ENCODE assay signal across 27 cellular contexts in genomic region chr3:4698125-4698821, GRCh38.
"Had no signal": no experiment of that assay in that cellular context is flagged by ENCODE, and none has a peak within 500 bp of the region (broad histone marks: within the 10 kb centered on the region; RNA-seq: fewer than 3 reads in every experiment).

No MANE protein-coding gene starts in this region.

- H3K4me1 ChIP-seq: neural progenitor cell, prostate gland, thyroid gland had no signal

- H3K9ac ChIP-seq: neural progenitor cell had no signal

- H3K36me3 ChIP-seq: neural progenitor cell, prostate gland had no signal

- H3K27ac ChIP-seq: esophagus squamous epithelium, heart right ventricle, left lung, neural progenitor cell, prostate gland, right atrium auricular region, stomach, thyroid gland had no signal

- FAIRE-seq: endometrium, islet of Langerhans had no signal

- ATAC-seq: effector memory CD8-positive, alpha-beta T cell; heart right ventricle; left cardiac atrium; left lung; naive thymus-derived CD4-positive, alpha-beta T cell; sciatic nerve had no signal

- H2AFZ ChIP-seq: neural progenitor cell had no signal

- H3K9me3 ChIP-seq: esophagus squamous epithelium, heart right ventricle, left lung, prostate gland, right atrium auricular region, stomach, thyroid gland had no signal

- H3K27me3 ChIP-seq: esophagus squamous epithelium, heart right ventricle, left lung, neural progenitor cell, right atrium auricular region, stomach, thyroid gland had no signal

- DNase-seq: cortex of kidney; effector memory CD8-positive, alpha-beta T cell; erythroblast; esophagus squamous epithelium; foreskin melanocyte; glutamatergic neuron; heart right ventricle; hippocampal formation; left cardiac atrium; left lung; mesendoderm; midbrain; naive thymus-derived CD4-positive, alpha-beta T cell; stimulated activated CD4-positive, alpha-beta T cell treated with anti-CD3 and anti-CD28 coated beads, Interleukin-12 subunit alpha, Interleukin-12 subunit beta, amount 100 ng/mL, for 4 hours; stimulated activated CD4-positive, alpha-beta T cell treated with anti-CD3 and anti-CD28 coated beads, Interleukin-1b, Interleukin-23, amount 100 ng/mL, for 48 hours; stimulated activated CD4-positive, alpha-beta T cell treated with anti-CD3 and anti-CD28 coated beads, Interleukin-4, amount 100 ng/mL, for 1 hour; stimulated activated CD8-positive, alpha-beta memory T cell treated with anti-CD3 and anti-CD28 coated beads, Interleukin-4, amount 100 ng/mL, for 48 hours; stimulated activated naive CD4-positive, alpha-beta T cell; stomach; thyroid gland had no signal

- H3K4me2 ChIP-seq: neural progenitor cell, smooth muscle cell had no signal

- H3K4me3 ChIP-seq: esophagus squamous epithelium, heart right ventricle, left lung, neural progenitor cell, prostate gland, right atrium auricular region, smooth muscle cell, stomach, thyroid gland had no signal
